1 cellular context compared by ENCODE assay signal in the genomic region with DNA sequence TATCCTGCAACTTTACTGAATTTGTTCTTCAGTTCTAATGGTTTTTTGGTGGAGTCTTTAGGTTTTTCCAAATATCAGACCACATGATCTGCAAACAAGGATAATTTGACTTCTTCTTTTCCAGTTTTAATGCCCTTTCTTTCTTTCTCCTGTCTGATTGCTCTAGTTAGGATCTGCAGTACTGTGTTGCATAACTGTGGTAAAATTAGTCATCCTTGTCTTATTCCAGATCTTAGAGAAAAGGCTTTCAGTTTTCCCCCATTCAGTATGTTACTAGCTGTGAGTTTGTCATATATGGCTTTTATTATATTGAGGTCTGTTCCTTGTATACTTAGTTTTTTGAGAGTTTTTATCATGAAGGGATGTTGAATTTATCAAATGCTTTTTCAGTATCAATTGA.
TF ChIP-seq lines count a peak whose summit lies in the region.

No MANE protein-coding gene starts in this region.

TF ChIP-seq in HepG2, 621 proteins besides CTCF, POLR2A, EP300 and RAD21:
- TF ChIP-seq, protein P1, sequence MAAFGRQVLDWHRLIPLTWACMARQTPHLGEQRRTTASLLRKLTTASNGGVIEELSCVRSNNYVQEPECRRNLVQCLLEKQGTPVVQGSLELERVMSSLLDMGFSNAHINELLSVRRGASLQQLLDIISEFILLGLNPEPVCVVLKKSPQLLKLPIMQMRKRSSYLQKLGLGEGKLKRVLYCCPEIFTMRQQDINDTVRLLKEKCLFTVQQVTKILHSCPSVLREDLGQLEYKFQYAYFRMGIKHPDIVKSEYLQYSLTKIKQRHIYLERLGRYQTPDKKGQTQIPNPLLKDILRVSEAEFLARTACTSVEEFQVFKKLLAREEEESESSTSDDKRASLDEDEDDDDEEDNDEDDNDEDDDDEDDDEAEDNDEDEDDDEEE (CRISPR knock-in tag; IDR thresholded peaks at IDR 0.05), result no peak
- TF ChIP-seq DMAP1 (CRISPR knock-in tag; IDR thresholded peaks at IDR 0.05) (no peak), TOE1 (CRISPR knock-in tag; IDR thresholded peaks at IDR 0.05) (no peak), ZNF17 (CRISPR knock-in tag; IDR thresholded peaks at IDR 0.05) (no peak), MLLT10 (CRISPR knock-in tag; IDR thresholded peaks at IDR 0.05) (no peak), HNRNPUL1 (IDR thresholded peaks at IDR 0.05; ENCODE audit: low read depth, low read length) (no peak), TEF (CRISPR knock-in tag; IDR thresholded peaks at IDR 0.05) (peak; percentile 74; the same call in 1 of the 2 replicates), CEBPG (CRISPR knock-in tag; IDR thresholded peaks at IDR 0.05) (0 out of 2 replicates have a peak, but pooled peaks have one; percentile 21), UBTF (CRISPR knock-in tag; IDR thresholded peaks at IDR 0.05) (no peak), WIZ (CRISPR knock-in tag; IDR thresholded peaks at IDR 0.05) (no peak), ZBTB21 (CRISPR knock-in tag; IDR thresholded peaks at IDR 0.05) (no peak)
- TF ChIP-seq, protein P2, sequence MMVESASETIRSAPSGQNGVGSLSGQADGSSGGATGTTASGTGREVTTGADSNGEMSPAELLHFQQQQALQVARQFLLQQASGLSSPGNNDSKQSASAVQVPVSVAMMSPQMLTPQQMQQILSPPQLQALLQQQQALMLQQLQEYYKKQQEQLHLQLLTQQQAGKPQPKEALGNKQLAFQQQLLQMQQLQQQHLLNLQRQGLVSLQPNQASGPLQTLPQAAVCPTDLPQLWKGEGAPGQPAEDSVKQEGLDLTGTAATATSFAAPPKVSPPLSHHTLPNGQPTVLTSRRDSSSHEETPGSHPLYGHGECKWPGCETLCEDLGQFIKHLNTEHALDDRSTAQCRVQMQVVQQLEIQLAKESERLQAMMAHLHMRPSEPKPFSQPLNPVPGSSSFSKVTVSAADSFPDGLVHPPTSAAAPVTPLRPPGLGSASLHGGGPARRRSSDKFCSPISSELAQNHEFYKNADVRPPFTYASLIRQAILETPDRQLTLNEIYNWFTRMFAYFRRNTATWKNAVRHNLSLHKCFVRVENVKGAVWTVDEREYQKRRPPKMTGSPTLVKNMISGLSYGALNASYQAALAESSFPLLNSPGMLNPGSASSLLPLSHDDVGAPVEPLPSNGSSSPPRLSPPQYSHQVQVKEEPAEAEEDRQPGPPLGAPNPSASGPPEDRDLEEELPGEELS (CRISPR knock-in tag; IDR thresholded peaks at IDR 0.05), result no peak
